ENCODE assay signal across 1 cellular context in the genomic region with DNA sequence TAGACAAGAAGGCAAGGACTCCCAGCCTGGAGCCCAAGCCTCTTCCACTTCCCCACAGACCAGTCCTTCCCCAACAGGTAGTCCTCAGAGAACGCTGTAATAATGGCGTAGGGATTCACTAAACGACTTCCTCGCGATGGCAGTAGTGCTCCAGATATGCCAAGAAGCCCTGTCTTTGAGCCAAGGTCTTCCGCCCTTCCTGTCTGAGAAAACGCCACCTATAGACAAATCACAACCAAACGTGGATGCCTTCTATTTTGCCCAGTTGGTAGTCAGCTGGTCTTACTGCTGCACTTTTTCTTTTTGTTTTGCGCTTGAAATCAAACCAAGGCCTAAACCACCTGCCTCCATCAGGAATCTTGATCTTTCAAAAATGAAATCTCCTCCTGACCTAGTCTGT.
TF ChIP-seq lines count a peak whose summit lies in the region.

No MANE protein-coding gene starts in this region.

TF ChIP-seq in HepG2, 621 proteins besides CTCF, POLR2A, EP300 and RAD21 (continued from another document):
- TF ChIP-seq, protein P1, sequence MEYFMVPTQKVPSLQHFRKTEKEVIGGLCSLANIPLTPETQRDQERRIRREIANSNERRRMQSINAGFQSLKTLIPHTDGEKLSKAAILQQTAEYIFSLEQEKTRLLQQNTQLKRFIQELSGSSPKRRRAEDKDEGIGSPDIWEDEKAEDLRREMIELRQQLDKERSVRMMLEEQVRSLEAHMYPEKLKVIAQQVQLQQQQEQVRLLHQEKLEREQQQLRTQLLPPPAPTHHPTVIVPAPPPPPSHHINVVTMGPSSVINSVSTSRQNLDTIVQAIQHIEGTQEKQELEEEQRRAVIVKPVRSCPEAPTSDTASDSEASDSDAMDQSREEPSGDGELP (IDR thresholded peaks at IDR 0.05; ENCODE audit: borderline replicate concordance, low read depth) = no peak
